Comparison of ENCODE assay signal across 1 cellular context in the genomic region with DNA sequence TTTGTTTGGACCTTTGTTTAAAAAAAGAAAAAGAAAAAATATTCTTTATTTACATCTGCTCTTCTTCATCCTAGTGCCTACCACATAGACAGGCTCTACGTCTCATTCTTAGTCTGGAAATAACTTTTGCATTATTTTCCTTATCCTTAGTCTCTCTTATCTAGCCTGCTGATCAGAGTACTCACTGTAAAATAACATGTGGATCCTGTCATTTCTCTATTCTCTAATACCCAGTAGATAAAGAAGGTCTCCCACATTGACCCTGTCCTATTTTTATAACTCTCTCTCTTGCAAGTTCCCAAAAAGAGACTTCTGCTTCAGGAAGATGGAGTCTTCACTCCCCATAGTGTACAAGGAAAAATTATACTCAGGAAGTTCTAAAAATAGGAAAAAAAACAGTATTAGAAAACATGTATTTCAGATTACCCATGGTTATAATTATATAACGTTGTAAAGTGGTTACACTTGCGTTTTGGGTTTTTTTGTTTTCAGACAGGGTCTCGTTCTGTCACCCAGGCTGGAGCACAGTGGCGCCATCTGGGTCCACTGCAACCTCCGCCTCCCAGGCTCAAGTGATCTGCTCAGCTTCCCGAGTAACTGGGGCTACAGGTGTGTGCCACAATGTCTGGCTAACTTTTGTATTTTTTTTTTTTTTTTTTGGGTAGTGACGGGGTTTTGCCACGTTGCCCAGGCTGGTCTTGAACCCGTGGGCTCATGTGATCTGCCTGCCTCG.
TF ChIP-seq lines count a peak whose summit lies in the region.

No MANE protein-coding gene starts in this region.

TF ChIP-seq in SK-N-SH treated with all-trans-retinoic acid at 6 μM for 48 hours, 23 proteins besides CTCF, POLR2A, EP300 and RAD21 (continued from another document):
- TF ChIP-seq, protein P1, sequence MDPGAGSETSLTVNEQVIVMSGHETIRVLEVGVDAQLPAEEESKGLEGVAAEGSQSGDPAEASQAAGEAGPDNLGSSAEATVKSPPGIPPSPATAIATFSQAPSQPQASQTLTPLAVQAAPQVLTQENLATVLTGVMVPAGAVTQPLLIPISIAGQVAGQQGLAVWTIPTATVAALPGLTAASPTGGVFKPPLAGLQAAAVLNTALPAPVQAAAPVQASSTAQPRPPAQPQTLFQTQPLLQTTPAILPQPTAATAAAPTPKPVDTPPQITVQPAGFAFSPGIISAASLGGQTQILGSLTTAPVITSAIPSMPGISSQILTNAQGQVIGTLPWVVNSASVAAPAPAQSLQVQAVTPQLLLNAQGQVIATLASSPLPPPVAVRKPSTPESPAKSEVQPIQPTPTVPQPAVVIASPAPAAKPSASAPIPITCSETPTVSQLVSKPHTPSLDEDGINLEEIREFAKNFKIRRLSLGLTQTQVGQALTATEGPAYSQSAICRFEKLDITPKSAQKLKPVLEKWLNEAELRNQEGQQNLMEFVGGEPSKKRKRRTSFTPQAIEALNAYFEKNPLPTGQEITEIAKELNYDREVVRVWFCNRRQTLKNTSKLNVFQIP (CRISPR knock-in tag; IDR thresholded peaks at IDR 0.05; ENCODE audit: borderline replicate concordance, low read depth): no peak
- TF ChIP-seq ZFP30 (CRISPR knock-in tag; IDR thresholded peaks at IDR 0.05): no peak
TF ChIP-seq in SK-N-SH treated with all-trans-retinoic acid at 6 μM for 48 hours: peak in this region for 0.
